In the genomic region with DNA sequence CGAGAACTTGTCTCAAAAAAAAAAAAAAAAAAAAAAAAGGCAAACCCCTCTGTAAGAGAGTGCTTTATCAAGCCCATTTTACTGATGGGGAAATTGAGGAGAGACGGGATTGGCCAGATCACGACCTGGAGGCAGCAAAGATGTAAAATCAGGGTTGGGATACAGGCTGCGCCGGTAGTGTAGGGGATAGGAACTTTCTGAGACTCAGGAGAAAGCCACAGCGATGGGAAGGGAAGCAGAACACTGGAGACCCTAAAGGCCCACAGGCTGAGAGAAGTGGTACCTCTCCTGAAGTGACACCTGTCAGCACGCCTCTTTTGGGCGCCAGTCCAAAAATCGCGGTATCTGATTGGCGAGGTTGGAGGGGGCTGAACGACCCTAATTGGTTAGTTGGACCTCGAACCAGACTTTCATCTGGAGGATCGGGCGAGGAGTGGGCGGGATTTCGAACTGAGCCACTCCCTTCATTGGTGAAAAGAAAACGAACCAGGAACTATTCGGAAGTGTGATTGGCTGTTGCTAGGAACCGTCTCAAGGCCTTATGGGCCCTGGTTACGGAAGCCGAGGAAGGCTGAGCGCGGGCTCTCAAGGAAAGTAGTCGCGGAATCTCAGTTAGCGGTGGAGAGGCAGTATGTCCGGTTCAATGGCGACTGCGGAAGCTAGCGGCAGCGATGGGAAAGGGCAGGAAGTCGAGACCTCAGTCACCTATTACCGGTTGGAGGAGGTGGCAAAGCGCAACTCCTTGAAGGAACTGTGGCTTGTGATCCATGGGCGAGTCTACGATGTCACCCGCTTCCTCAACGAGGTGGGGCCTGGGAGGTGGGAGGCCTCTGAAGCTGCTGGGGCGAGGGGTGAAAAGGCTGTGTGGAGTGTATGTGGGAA, we compare ENCODE assay signal across 9 cellular contexts.
A peak's percentile ranks its signal among the peaks of the same experiment; 100 is the strongest.
DNase-seq lines count a peak whose midpoint lies in the region; ATAC-seq, FAIRE-seq and TF ChIP-seq lines count a peak whose summit lies in the region.
"Had no signal": no experiment of that assay in that cellular context is flagged by ENCODE, and none has a peak within 500 bp of the region (broad histone marks: within the 10 kb centered on the region; RNA-seq: fewer than 3 reads in every experiment).

A gene with protein sequence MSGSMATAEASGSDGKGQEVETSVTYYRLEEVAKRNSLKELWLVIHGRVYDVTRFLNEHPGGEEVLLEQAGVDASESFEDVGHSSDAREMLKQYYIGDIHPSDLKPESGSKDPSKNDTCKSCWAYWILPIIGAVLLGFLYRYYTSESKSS (plus strand): TSS at position 567 of the 882 bp plus-strand sequence. CDS start 65 bp downstream, at position 632.

- H3K4me1 Mint-ChIP-seq in central memory CD8-positive, alpha-beta T cell: peaks cover 36% of the 10 kb centered on the region

- peak; percentile 88 for DNase-seq in AG09309 (ENCODE audit: low read depth)
- DNase-seq in NCI-H446 (lab: John Stamatoyannopoulos, UW): peak; percentile 86 to 94
- peak; percentile 89 for DNase-seq in activated CD4-positive, CD25-positive, alpha-beta regulatory T cell treated with anti-CD3 and anti-CD28 coated beads, Interleukin-2, amount 50 U/mL, for 16 hours (ENCODE audit: low read depth, low spot score)
- DNase-seq in central memory CD8-positive, alpha-beta T cell (ENCODE audit: low spot score in 2 of 2): peak; percentile 91 to 93
- DNase-seq in stimulated activated CD4-positive, alpha-beta T cell treated with anti-CD3 and anti-CD28 coated beads, Interleukin-12 subunit alpha, Interleukin-12 subunit beta, amount 100 ng/mL, for 4 hours: peak; percentile 89

- H3K4me3 Mint-ChIP-seq in central memory CD8-positive, alpha-beta T cell: peak within 1 kb of the TSS; percentile 97

- ATAC-seq in GM19025 (IDR thresholded peaks at IDR 0.05; ENCODE audit: low read depth, unreplicated experiment) (peak; percentile 94), HG03342 (IDR thresholded peaks at IDR 0.05; ENCODE audit: unreplicated experiment) (peak; percentile 93)
- ATAC-seq in central memory CD8-positive, alpha-beta T cell (replicated peaks; ENCODE audit: extremely low read depth, poor library complexity, severe bottlenecking): peak; percentile 97

- H3K27me3 Mint-ChIP-seq in central memory CD8-positive, alpha-beta T cell: no peaks in the 10 kb centered on the region

- no peak for TF ChIP-seq CTCF in AG09309 (IDR thresholded peaks at IDR 0.05; ENCODE audit: control insufficient read depth, insufficient read depth, low read depth, low read length, missing control alignments)

- peak; percentile 97 for FAIRE-seq in islet of Langerhans (lab: Jason Lieb, UNC)
- FAIRE-seq: colon had no signal

- peaks cover 30% of the 10 kb centered on the region for H3K36me3 Mint-ChIP-seq in central memory CD8-positive, alpha-beta T cell (ENCODE audit: insufficient read depth)

- H3K9me3 Mint-ChIP-seq in central memory CD8-positive, alpha-beta T cell: peaks cover 7% of the 10 kb centered on the region

- H3K4me3 ChIP-seq in AG09309 (ENCODE audit: control insufficient read depth, low read depth, low read length): peak within 1 kb of the TSS; percentile 75

- H3K27ac Mint-ChIP-seq in central memory CD8-positive, alpha-beta T cell (ENCODE audit: low read depth): peak within 1 kb of the TSS; percentile 95

Comparison
In these comparisons a context has a peak if more than half of its experiments do, and no peak if none do; other contexts are left out.
1. Peak in every context shown above with its lines: DNase-seq, ATAC-seq and H3K4me3 ChIP-seq.